In the genomic region with DNA sequence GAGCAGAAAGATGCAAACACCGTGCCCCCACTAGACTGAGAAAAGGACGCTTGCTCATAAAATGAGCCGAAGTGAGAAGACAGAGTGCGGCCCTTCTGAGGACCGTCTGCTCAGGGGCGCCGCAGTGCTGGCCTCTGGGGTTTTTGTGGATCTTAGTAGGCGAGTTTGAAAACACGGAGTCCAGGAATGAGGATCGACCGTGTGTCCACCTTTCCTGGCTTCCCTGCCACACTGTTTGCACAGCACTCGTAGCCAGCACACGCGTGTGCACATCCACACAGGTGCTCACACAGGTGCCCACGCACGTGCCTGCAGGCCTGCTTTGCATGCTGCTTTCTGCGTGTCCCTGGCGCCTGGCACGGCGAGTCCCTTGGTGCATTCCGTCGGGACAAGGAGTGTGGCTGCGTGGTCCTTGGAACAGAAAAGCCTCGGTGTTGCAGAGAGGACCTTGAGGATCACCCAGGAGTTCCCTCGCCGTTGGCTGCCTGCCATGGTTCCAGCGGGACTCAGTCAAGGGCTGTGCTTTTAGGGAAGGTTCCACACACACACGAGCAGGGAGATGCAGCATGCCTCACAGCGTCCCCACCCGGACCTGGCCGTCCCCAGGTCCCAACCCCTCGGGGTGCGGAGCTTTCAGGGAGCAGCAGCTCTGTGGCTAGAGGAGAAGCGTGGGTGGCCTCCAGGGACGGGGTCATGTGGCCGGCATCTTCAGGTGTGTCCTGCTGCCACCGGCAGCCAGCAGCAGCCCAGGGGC, we compare ENCODE assay signal across 23 cellular contexts. TPM values are rescaled to one million over a fixed set of nuclear protein-coding genes. Genes with fewer than 3 reads are reported as not detected.
DNase-seq lines count a peak whose midpoint lies in the region; FAIRE-seq and TF ChIP-seq lines count a peak whose summit lies in the region.
"Had no signal": no experiment of that assay in that cellular context is flagged by ENCODE, and none has a peak within 500 bp of the region (broad histone marks: within the 10 kb centered on the region; RNA-seq: fewer than 3 reads in every experiment).

No MANE protein-coding gene starts in this region.

- peaks cover 2% of the 10 kb centered on the region for H3K36me3 ChIP-seq in astrocyte (ENCODE audit: insufficient read depth, low read length)
- peaks cover 68 to 96% of the 10 kb centered on the region in 2 donors for H3K36me3 ChIP-seq in neuronal stem cell (replicated peaks in 1 of 2; ENCODE audit: control insufficient read depth in 2 of 2, insufficient read depth in 2 of 2, low read length in 2 of 2)

- H3K9ac ChIP-seq in astrocyte (ENCODE audit: low read length) (no peak overlapping the region), neuronal stem cell (ENCODE audit: low read depth, low read length, poor library complexity) (peak overlapping the region; percentile 44)
- H3K9ac ChIP-seq: KMS-11 had no signal

- H3K36me3 Mint-ChIP-seq in astrocyte (ENCODE audit: low read depth, unreplicated experiment), result peaks cover 8% of the 10 kb centered on the region

- H2BK120ac ChIP-seq in neuronal stem cell (ENCODE audit: low read depth, low read length), result no peak overlapping the region

- H3K27ac ChIP-seq in astrocyte (ENCODE audit: low read depth, low read length), result no peak overlapping the region
- no peak overlapping the region for H3K27ac ChIP-seq in neuronal stem cell (replicated peaks; ENCODE audit: low read length)
- H3K27ac ChIP-seq: HL-60, KMS-11, SJCRH30 had no signal

- H4K20me1 ChIP-seq in astrocyte (ENCODE audit: insufficient read depth, low read length), result no peaks in the 10 kb centered on the region

- no peak for FAIRE-seq in astrocyte (lab: Jason Lieb, UNC)

- no peaks in the 10 kb centered on the region for H3K27me3 Mint-ChIP-seq in astrocyte (ENCODE audit: low read depth, unreplicated experiment)
- H3K27me3 Mint-ChIP-seq: CD4-positive, alpha-beta memory T cell had no signal

- H3K4me3 Mint-ChIP-seq in astrocyte (ENCODE audit: unreplicated experiment), result no peak overlapping the region
- H3K4me3 Mint-ChIP-seq: CD4-positive, alpha-beta memory T cell; H9 had no signal

- no peaks in the 10 kb centered on the region for H3K9me3 Mint-ChIP-seq in astrocyte (ENCODE audit: unreplicated experiment)
- H3K9me3 Mint-ChIP-seq: CD4-positive, alpha-beta memory T cell; H9 had no signal

- H3K14ac ChIP-seq in neuronal stem cell (ENCODE audit: low read length), result no peak overlapping the region

- peak overlapping the region; percentile 6 for H2BK12ac ChIP-seq in neuronal stem cell (ENCODE audit: low read length)

- H3K4me2 ChIP-seq in astrocyte (ENCODE audit: low read length) (no peak overlapping the region), neuronal stem cell (ENCODE audit: insufficient read depth, low read length, poor library complexity, severe bottlenecking) (no peak overlapping the region)
- H3K4me2 ChIP-seq: KMS-11 had no signal

- no peaks in the 10 kb centered on the region for H3K79me2 ChIP-seq in astrocyte (ENCODE audit: insufficient read depth, low read length)

- no peak overlapping the region for H3K18ac ChIP-seq in neuronal stem cell (ENCODE audit: low read length)

- no peak overlapping the region for H4K91ac ChIP-seq in neuronal stem cell (ENCODE audit: low read depth, low read length, poor library complexity)

- peaks cover 2% of the 10 kb centered on the region for H3K79me1 ChIP-seq in neuronal stem cell (ENCODE audit: low read depth, low read length)

- no peak overlapping the region for H2AK5ac ChIP-seq in neuronal stem cell (ENCODE audit: low read depth, low read length)

- no peaks in the 10 kb centered on the region for H3K4me1 Mint-ChIP-seq in astrocyte (ENCODE audit: low read depth, unreplicated experiment)
- H3K4me1 Mint-ChIP-seq: CD4-positive, alpha-beta memory T cell; H9 had no signal

- no peak overlapping the region for H2AFZ ChIP-seq in astrocyte (ENCODE audit: low read depth, low read length)
- no peak overlapping the region for H2AFZ ChIP-seq in neuronal stem cell (ENCODE audit: low read length)

- H2BK5ac ChIP-seq in neuronal stem cell (ENCODE audit: low read length), result peak overlapping the region; percentile 13

- peak overlapping the region; percentile 13 for H3K27ac Mint-ChIP-seq in astrocyte (ENCODE audit: unreplicated experiment)
- H3K27ac Mint-ChIP-seq: H9 had no signal

- H3K4me3 ChIP-seq in astrocyte (ENCODE audit: insufficient read depth, low read depth, low read length) (no peak overlapping the region), neuronal stem cell (ENCODE audit: low read length in 2 of 2) (no peak overlapping the region)
- H3K4me3 ChIP-seq: Peyer's patch, SJCRH30 had no signal

- H3K4me1 ChIP-seq in astrocyte (ENCODE audit: insufficient read depth, low read length) (no peaks in the 10 kb centered on the region), neuronal stem cell (ENCODE audit: control insufficient read depth in 2 of 2, insufficient read depth in 1 of 2, low read depth in 1 of 2, low read length in 2 of 2) (no peaks in the 10 kb centered on the region)
- H3K4me1 ChIP-seq: SJCRH30 had no signal

- H4K8ac ChIP-seq in neuronal stem cell (ENCODE audit: low read depth, low read length), result no peak overlapping the region

- H2BK15ac ChIP-seq in neuronal stem cell (ENCODE audit: low read length), result no peak overlapping the region

- peak overlapping the region; percentile 65 for H3K23ac ChIP-seq in neuronal stem cell (ENCODE audit: low read depth, low read length, poor library complexity)

- no peak overlapping the region for H3K4ac ChIP-seq in neuronal stem cell (ENCODE audit: low read length)

- DNase-seq in GM10266 (ENCODE audit: extremely low spot score), result peak; percentile 20
- peak; percentile 1 for DNase-seq in GM19238 (ENCODE audit: insufficient read length, low spot score)
- no peak for DNase-seq in astrocyte (ENCODE audit: low read depth)
- no peak for DNase-seq in neuronal stem cell (ENCODE audit: low spot score)
- no peak for DNase-seq in mesenteric fat pad (ENCODE audit: low spot score)
- no peak for DNase-seq in hepatic stellate cell (ENCODE audit: low spot score)
- no peak for DNase-seq in glomerular visceral epithelial cell (ENCODE audit: extremely low spot score)
- DNase-seq: Caco-2; CD4-positive, alpha-beta memory T cell; DMS153; H9; NCI-H1092 treated with DMSO at 0.1 percent for 48 hours; NCI-H1436 treated with DMSO at 0.1 percent for 48 hours; NCI-H2029; NCI-H226; NCI-H510A treated with DMSO at 0.1 percent for 48 hours; NCI-H748 treated with DMSO at 0.1 percent for 48 hours; NK-92 treated with Interleukin-12 subunit alpha and Interleukin-12 subunit beta, amount 100 ng/mL, for 24 hours; SJCRH30 had no signal

- no CpG with 5 or more reads among the region's 37 CpGs for WGBS in neuronal stem cell (ENCODE audit: extremely low coverage in 2 of 2, insufficient read length in 2 of 2, insufficient replicate concordance in 1 of 2), 2 donors

- H3K27me3 ChIP-seq in astrocyte (ENCODE audit: insufficient read depth, low read length), result no peaks in the 10 kb centered on the region
- no peaks in the 10 kb centered on the region for H3K27me3 ChIP-seq in neuronal stem cell (ENCODE audit: control insufficient read depth in 3 of 3, insufficient read depth in 3 of 3, low read depth in 1 of 3, low read length in 3 of 3)
- H3K27me3 ChIP-seq: Peyer's patch, SJCRH30 had no signal

- TF ChIP-seq CTCF in GM10266 (IDR thresholded peaks at IDR 0.05; ENCODE audit: control insufficient read depth, insufficient read depth, low read depth, missing control alignments) (no peak), astrocyte (IDR thresholded peaks at IDR 0.05; ENCODE audit: insufficient read depth, low read depth, low read length) (no peak)

- H3K9me3 ChIP-seq in astrocyte (ENCODE audit: insufficient read depth, low read depth, low read length), result no peaks in the 10 kb centered on the region
- no peaks in the 10 kb centered on the region for H3K9me3 ChIP-seq in neuronal stem cell (replicated peaks in 1 of 2; ENCODE audit: control insufficient read depth in 2 of 2, insufficient read depth in 1 of 2, low read depth in 1 of 2, low read length in 2 of 2)
- H3K9me3 ChIP-seq: Caco-2, Peyer's patch, SJCRH30 had no signal

RNA-seq across cellular contexts. Expression of a gene that starts 10.1 kb away (rescaled TPM):
- total RNA-seq in astrocyte (3.1 and 3.6 TPM in 2 replicates), mesenteric fat pad (2.6 TPM)
- polyA plus RNA-seq in neuronal stem cell (2013, experiment 1 of 2), result 4.6 TPM
- 4.5 TPM for polyA plus RNA-seq in neuronal stem cell (2013, experiment 2 of 2)

RNA-seq across cellular contexts. Expression of a gene that starts 24.3 kb away (rescaled TPM):
- total RNA-seq in astrocyte, result 60.3 and 73.4 TPM in 2 replicates
- 82.0 TPM for polyA plus RNA-seq in neuronal stem cell (2013, experiment 1 of 2)
- 74.8 TPM for polyA plus RNA-seq in neuronal stem cell (2013, experiment 2 of 2)
- total RNA-seq in mesenteric fat pad, result 35.0 TPM

RNA-seq across cellular contexts. Expression of a gene that starts 26.5 kb away (rescaled TPM):
- total RNA-seq in astrocyte (69.0 and 76.1 TPM in 2 replicates), mesenteric fat pad (37.8 TPM)
- polyA plus RNA-seq in neuronal stem cell (2013, experiment 1 of 2), result 73.5 TPM
- 71.9 TPM for polyA plus RNA-seq in neuronal stem cell (2013, experiment 2 of 2)

RNA-seq across cellular contexts. Expression of a gene that starts 31.7 kb away (rescaled TPM):
- total RNA-seq in astrocyte (6.0 and 8.8 TPM in 2 replicates), mesenteric fat pad (4.1 TPM)
- 4.9 TPM for polyA plus RNA-seq in neuronal stem cell (2013, experiment 1 of 2)
- polyA plus RNA-seq in neuronal stem cell (2013, experiment 2 of 2), result 4.8 TPM

RNA-seq across cellular contexts. Expression of a gene that starts 57.6 kb away (rescaled TPM):
- not detected in 2 replicates for total RNA-seq in astrocyte
- 0.07 TPM for polyA plus RNA-seq in neuronal stem cell (2013, experiment 1 of 2)
- 0.07 TPM for polyA plus RNA-seq in neuronal stem cell (2013, experiment 2 of 2)
- not detected for total RNA-seq in mesenteric fat pad
- total RNA-seq: CD4-positive, alpha-beta memory T cell; H9; Peyer's patch had no signal
- polyA plus RNA-seq: BJ; CD4-positive, alpha-beta memory T cell had no signal

Comparison
In these comparisons a context has a peak if more than half of its experiments do, and no peak if none do; other contexts are left out.
1. DNase-seq: peak in GM10266 (single experiment) and GM19238 (single experiment); none in astrocyte (single experiment), neuronal stem cell (single experiment), mesenteric fat pad (single experiment), hepatic stellate cell (single experiment) and glomerular visceral epithelial cell (single experiment).